ENCODE assay signal across 27 cellular contexts in the genomic region with DNA sequence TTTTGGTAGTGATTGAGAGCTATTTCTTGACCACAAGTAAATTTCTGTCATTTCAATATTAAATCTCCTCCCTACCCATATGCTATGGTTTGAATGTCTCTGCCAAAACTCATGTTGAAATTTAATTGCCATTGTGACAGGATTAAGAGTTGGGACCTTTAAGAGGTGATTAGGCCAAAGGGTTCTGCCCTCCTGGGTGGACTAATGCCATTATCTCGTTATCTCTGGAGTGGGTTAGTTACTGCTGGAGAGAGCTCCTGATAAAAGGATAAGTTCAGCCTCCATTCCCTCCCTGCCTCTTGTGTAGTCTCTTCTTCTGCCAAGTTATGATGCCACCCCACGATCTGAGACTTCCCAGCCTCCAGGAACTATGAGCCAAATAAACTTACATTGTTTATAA. TPM values are rescaled to one million over a fixed set of nuclear protein-coding genes. Genes with fewer than 3 reads are reported as not detected.
"Had no signal": no experiment of that assay in that cellular context is flagged by ENCODE, and none has a peak within 500 bp of the region (broad histone marks: within the 10 kb centered on the region; RNA-seq: fewer than 3 reads in every experiment).

No MANE protein-coding gene starts in this region.

- H3K9ac ChIP-seq: SK-N-SH had no signal

- H3K36me3 Mint-ChIP-seq: activated naive CD4-positive, alpha-beta T cell treated with anti-CD3 and anti-CD28 coated beads, Interleukin-2, amount 50 U/mL, for 24 hours; activated naive CD8-positive, alpha-beta T cell treated with anti-CD3 and anti-CD28 coated beads, Interleukin-2, amount 10 ng/mL, durations not matched to agents 7 days and 5 days had no signal

- H3K4me3 ChIP-seq: ascending aorta, cardiac muscle cell, K562 had no signal

- H3K9me3 ChIP-seq: ascending aorta, SK-N-SH had no signal

- H3K27ac Mint-ChIP-seq: activated CD4-positive, alpha-beta T cell treated with anti-CD3 and anti-CD28 coated beads, Interleukin-2, amount 10 ng/mL, durations not matched to agents 7 days and 5 days; activated CD8-positive, alpha-beta T cell treated with anti-CD3 and anti-CD28 coated beads, Interleukin-2, amount 10 ng/mL, durations not matched to agents 7 days and 5 days; activated naive CD4-positive, alpha-beta T cell treated with anti-CD3 and anti-CD28 coated beads, Interleukin-2, amount 50 U/mL, for 24 hours; activated naive CD8-positive, alpha-beta T cell treated with anti-CD3 and anti-CD28 coated beads, Interleukin-2, amount 10 ng/mL, durations not matched to agents 7 days and 5 days; activated T-cell treated with anti-CD3 and anti-CD28 coated beads, Interleukin-2, amount 50 U/mL, for 24 hours; activated T-helper 2 cell treated with anti-CD3 and anti-CD28 coated beads, Interferon-gamma antibody, Interleukin-2, Interleukin-4, amounts not matched to agents 10 μg/mL and 5 μg/mL and 100 μg/mL, durations not matched to agents 14 hours and 24 hours and 36 hours; T-helper 1 cell treated with Interleukin-12 subunit alpha and Interleukin-12 subunit beta and Interleukin-4 antibody, amounts not matched to agents 30 μg/mL and 1 μg/mL, for 36 hours; T-helper 2 cell treated with Interferon-gamma antibody and Interleukin-4, amounts not matched to agents 5 μg/mL and 100 μg/mL, for 36 hours had no signal

- DNase-seq: activated CD4-positive, alpha-beta T cell treated with anti-CD3 and anti-CD28 coated beads, Interleukin-2, amount 10 ng/mL, durations not matched to agents 7 days and 5 days; activated CD4-positive, alpha-beta T cell treated with anti-CD3 and anti-CD28 coated beads, Interleukin-2, amount 50 U/mL, for 48 hours; activated CD8-positive, alpha-beta T cell treated with anti-CD3 and anti-CD28 coated beads, Interleukin-2, amount 10 ng/mL, durations not matched to agents 7 days and 5 days; activated gamma-delta T cell; activated naive CD4-positive, alpha-beta T cell treated with Interleukin-2 at 50 U/mL for 16 hours; activated naive CD8-positive, alpha-beta T cell treated with anti-CD3 and anti-CD28 coated beads, Interleukin-2, amount 10 ng/mL, durations not matched to agents 7 days and 5 days; activated T-cell treated with anti-CD3 and anti-CD28 coated beads, Interleukin-2, amount 50 U/mL, for 24 hours; amygdala; NCI-H1105; NCI-H1417 treated with DMSO at 0.1 percent for 48 hours; NCI-H187 treated with DMSO at 0.1 percent for 48 hours; NCI-H2081; NCI-H345; NCI-H526; NK-92 treated with Interleukin-12 subunit alpha and Interleukin-12 subunit beta, amount 100 ng/mL, for 24 hours; OCI-M1; Right ventricle myocardium superior; SK-N-SH had no signal

- H3K9me2 ChIP-seq: SK-N-SH had no signal

- H3K9me3 Mint-ChIP-seq: activated CD4-positive, alpha-beta T cell treated with anti-CD3 and anti-CD28 coated beads, Interleukin-2, amount 10 ng/mL, durations not matched to agents 7 days and 5 days; activated naive CD4-positive, alpha-beta T cell treated with anti-CD3 and anti-CD28 coated beads, Interleukin-2, amount 50 U/mL, for 24 hours; activated naive CD8-positive, alpha-beta T cell treated with anti-CD3 and anti-CD28 coated beads, Interleukin-2, amount 10 ng/mL, durations not matched to agents 7 days and 5 days; activated T-cell treated with anti-CD3 and anti-CD28 coated beads, Interleukin-2, amount 50 U/mL, for 24 hours; activated T-helper 2 cell treated with anti-CD3 and anti-CD28 coated beads, Interferon-gamma antibody, Interleukin-2, Interleukin-4, amounts not matched to agents 10 μg/mL and 5 μg/mL and 100 μg/mL, durations not matched to agents 14 hours and 24 hours and 36 hours; T-helper 1 cell treated with Interleukin-12 subunit alpha and Interleukin-12 subunit beta and Interleukin-4 antibody, amounts not matched to agents 30 μg/mL and 1 μg/mL, for 36 hours; T-helper 2 cell treated with Interferon-gamma antibody and Interleukin-4, amounts not matched to agents 5 μg/mL and 100 μg/mL, for 36 hours had no signal

- H3K27ac ChIP-seq: ascending aorta, cardiac muscle cell had no signal

- H3K36me3 ChIP-seq: ascending aorta, cardiac muscle cell had no signal

- H3K4me3 Mint-ChIP-seq: activated CD4-positive, alpha-beta T cell treated with anti-CD3 and anti-CD28 coated beads, Interleukin-2, amount 10 ng/mL, durations not matched to agents 7 days and 5 days; activated CD8-positive, alpha-beta T cell treated with anti-CD3 and anti-CD28 coated beads, Interleukin-2, amount 10 ng/mL, durations not matched to agents 7 days and 5 days; activated naive CD8-positive, alpha-beta T cell treated with anti-CD3 and anti-CD28 coated beads, Interleukin-2, amount 10 ng/mL, durations not matched to agents 7 days and 5 days; activated T-cell treated with anti-CD3 and anti-CD28 coated beads, Interleukin-2, amount 50 U/mL, for 24 hours; T-helper 1 cell treated with Interleukin-12 subunit alpha and Interleukin-12 subunit beta and Interleukin-4 antibody, amounts not matched to agents 30 μg/mL and 1 μg/mL, for 36 hours; T-helper 2 cell treated with Interferon-gamma antibody and Interleukin-4, amounts not matched to agents 5 μg/mL and 100 μg/mL, for 36 hours had no signal

- H3K4me2 ChIP-seq: SK-N-SH had no signal

RNA-seq across cellular contexts. Expression of gene DRD1, which starts 3.6 kb away (rescaled TPM):
- total RNA-seq: activated CD4-positive, alpha-beta T cell treated with anti-CD3 and anti-CD28 coated beads, Interleukin-2, amount 10 ng/mL, durations not matched to agents 7 days and 5 days; activated CD8-positive, alpha-beta T cell treated with anti-CD3 and anti-CD28 coated beads, Interleukin-2, amount 10 ng/mL, durations not matched to agents 7 days and 5 days; activated naive CD8-positive, alpha-beta T cell treated with anti-CD3 and anti-CD28 coated beads, Interleukin-2, amount 10 ng/mL, durations not matched to agents 7 days and 5 days; activated T-helper 2 cell treated with anti-CD3 and anti-CD28 coated beads, Interferon-gamma antibody, Interleukin-2, Interleukin-4, amounts not matched to agents 10 μg/mL and 5 μg/mL and 100 μg/mL, durations not matched to agents 14 hours and 24 hours and 36 hours; K562; MCF 10A; NCI-H460; Right ventricle myocardium superior had no signal
